ENCODE assay signal across 14 cellular contexts in genomic region chr11:17812286-17813187, GRCh38.
A peak's percentile ranks its signal among the peaks of the same experiment; 100 is the strongest.
DNase-seq lines count a peak whose midpoint lies in the region; ATAC-seq and TF ChIP-seq lines count a peak whose summit lies in the region.
"Had no signal": no experiment of that assay in that cellular context is flagged by ENCODE, and none has a peak within 500 bp of the region (broad histone marks: within the 10 kb centered on the region; RNA-seq: fewer than 3 reads in every experiment).

No MANE protein-coding gene starts in this region.

- no peak for DNase-seq in breast epithelium (ENCODE audit: low spot score in 2 of 2)
- no peak for DNase-seq in MCF 10A (ENCODE audit: unreplicated experiment)
- DNase-seq in NCI-H748 (lab: John Stamatoyannopoulos, UW; ENCODE audit: unreplicated experiment), result peak; percentile 93
- peak; percentile 69 for DNase-seq in islet precursor cell
- DNase-seq in neural progenitor cell (ENCODE audit: low spot score), result no peak
- no peak for DNase-seq in amygdala (lab: John Stamatoyannopoulos, UW)
- no peak for DNase-seq in RKO (ENCODE audit: low spot score)
- DNase-seq: ACHN; activated naive CD4-positive, alpha-beta T cell treated with anti-CD3 and anti-CD28 coated beads for 36 hours; esophagus squamous epithelium; NCI-H446 treated with DMSO at 0.1 percent for 48 hours; Right ventricle myocardium superior; upper lobe of right lung had no signal

- CTCF ChIA-PET in MCF 10A (lab: Yijun Ruan, JAX), result interaction anchor here (0.7 to 2.6 kb wide), 7 partner anchors 15 to 166 kb away, joined by 3 to 11 read pairs (median 3); no protein-coding TSS in a partner anchor

- H3K27me3 ChIP-seq in breast epithelium, result no peaks in the 10 kb centered on the region
- H3K27me3 ChIP-seq in neural progenitor cell, result no peaks in the 10 kb centered on the region
- H3K27me3 ChIP-seq: esophagus squamous epithelium, upper lobe of right lung had no signal

- TF ChIP-seq POLR2A in breast epithelium (IDR thresholded peaks at IDR 0.05), result no peak

- no peaks in the 10 kb centered on the region for H3K79me2 ChIP-seq in neural progenitor cell (ENCODE audit: low read depth)

- TF ChIP-seq CTCF in breast epithelium (IDR thresholded peaks at IDR 0.05) (no peak), MCF 10A (IDR thresholded peaks at IDR 0.05; ENCODE audit: unreplicated experiment) (no peak), neural progenitor cell (IDR thresholded peaks at IDR 0.05) (no peak)

- H3K4me2 ChIP-seq in neural progenitor cell, result no peak overlapping the region

- H3K36me3 Mint-ChIP-seq in MCF 10A (ENCODE audit: insufficient read depth, unreplicated experiment) (no peaks in the 10 kb centered on the region), neural progenitor cell (peaks cover 3% of the 10 kb centered on the region)

- no peak for ATAC-seq in HG03457 (IDR thresholded peaks at IDR 0.05; ENCODE audit: unreplicated experiment)
- ATAC-seq: upper lobe of right lung had no signal

- H3K4me1 ChIP-seq in breast epithelium (peaks cover 0 to 29% of the 10 kb centered on the region in 2 donors), neural progenitor cell (peaks cover 12% of the 10 kb centered on the region)
- H3K4me1 ChIP-seq: upper lobe of right lung had no signal

- H3K4me3 ChIP-seq in breast epithelium (no peak overlapping the region), neural progenitor cell (no peak overlapping the region)
- H3K4me3 ChIP-seq: esophagus squamous epithelium, upper lobe of right lung had no signal

- H3K4me1 Mint-ChIP-seq in MCF 10A (ENCODE audit: insufficient read depth, unreplicated experiment), result peaks cover 15% of the 10 kb centered on the region
- peaks cover 32% of the 10 kb centered on the region for H3K4me1 Mint-ChIP-seq in neural progenitor cell

- H3K36me3 ChIP-seq in breast epithelium (no peaks in the 10 kb centered on the region), neural progenitor cell (no peaks in the 10 kb centered on the region)
- H3K36me3 ChIP-seq: esophagus squamous epithelium, upper lobe of right lung had no signal

- H3K9ac ChIP-seq in neural progenitor cell, result no peak overlapping the region

- H3K27ac ChIP-seq in breast epithelium (peak overlapping the region; percentile 71 to 74), neural progenitor cell (no peak overlapping the region)
- H3K27ac ChIP-seq: upper lobe of right lung had no signal

- intact Hi-C loops in breast epithelium (cut with DNase I; ENCODE audit: low total_unique reads), result no loop called here
- intact Hi-C loops in MCF 10A (cut with micrococcal nuclease), result no loop called here

- H3K27ac Mint-ChIP-seq in MCF 10A (ENCODE audit: low read depth, unreplicated experiment), result no peak overlapping the region
- H3K27ac Mint-ChIP-seq in neural progenitor cell, result no peak overlapping the region
- H3K27ac Mint-ChIP-seq: activated naive CD4-positive, alpha-beta T cell treated with anti-CD3 and anti-CD28 coated beads for 36 hours had no signal

- H2AFZ ChIP-seq in neural progenitor cell (replicated peaks), result no peak overlapping the region

- H3K4me3 Mint-ChIP-seq in MCF 10A (ENCODE audit: unreplicated experiment) (no peak overlapping the region), neural progenitor cell (no peak overlapping the region)
- H3K4me3 Mint-ChIP-seq: activated naive CD4-positive, alpha-beta T cell treated with anti-CD3 and anti-CD28 coated beads for 36 hours had no signal

- H3K9me3 Mint-ChIP-seq in MCF 10A (ENCODE audit: unreplicated experiment) (no peaks in the 10 kb centered on the region), neural progenitor cell (no peaks in the 10 kb centered on the region)
- H3K9me3 Mint-ChIP-seq: activated naive CD4-positive, alpha-beta T cell treated with anti-CD3 and anti-CD28 coated beads for 36 hours had no signal

- no TSS peak for BruUV-seq in MCF 10A (replicated peaks; lab: Mats Ljungman, UMichigan)

- no peaks in the 10 kb centered on the region for H3F3A ChIP-seq in neural progenitor cell (ENCODE audit: low read depth)

- POLR2A ChIA-PET in MCF 10A (lab: Yijun Ruan, JAX), result interaction anchor here (0.7 to 1.3 kb wide), 8 partner anchors 11 to 1342 kb away, joined by 3 to 8 read pairs (median 3); no protein-coding TSS in a partner anchor

- no peaks in the 10 kb centered on the region for H4K20me1 ChIP-seq in neural progenitor cell (ENCODE audit: low read depth)

- H3K9me3 ChIP-seq in breast epithelium, result no peaks in the 10 kb centered on the region
- no peaks in the 10 kb centered on the region for H3K9me3 ChIP-seq in neural progenitor cell (ENCODE audit: low read depth)
- H3K9me3 ChIP-seq: esophagus squamous epithelium, upper lobe of right lung had no signal

- H3K27me3 Mint-ChIP-seq in MCF 10A (ENCODE audit: insufficient read depth, unreplicated experiment), result no peaks in the 10 kb centered on the region
- no peaks in the 10 kb centered on the region for H3K27me3 Mint-ChIP-seq in neural progenitor cell (ENCODE audit: insufficient read depth, low read depth)

Comparison
In these comparisons a context has a peak if more than half of its experiments do, and no peak if none do; other contexts are left out.
1. DNase-seq: peak in NCI-H748 (single experiment) and islet precursor cell (single experiment); none in breast epithelium (0 of 2), MCF 10A (single experiment), neural progenitor cell (single experiment), amygdala (0 of 56) and RKO (single experiment).